ENCODE assay signal across 2 cellular contexts in the genomic region with DNA sequence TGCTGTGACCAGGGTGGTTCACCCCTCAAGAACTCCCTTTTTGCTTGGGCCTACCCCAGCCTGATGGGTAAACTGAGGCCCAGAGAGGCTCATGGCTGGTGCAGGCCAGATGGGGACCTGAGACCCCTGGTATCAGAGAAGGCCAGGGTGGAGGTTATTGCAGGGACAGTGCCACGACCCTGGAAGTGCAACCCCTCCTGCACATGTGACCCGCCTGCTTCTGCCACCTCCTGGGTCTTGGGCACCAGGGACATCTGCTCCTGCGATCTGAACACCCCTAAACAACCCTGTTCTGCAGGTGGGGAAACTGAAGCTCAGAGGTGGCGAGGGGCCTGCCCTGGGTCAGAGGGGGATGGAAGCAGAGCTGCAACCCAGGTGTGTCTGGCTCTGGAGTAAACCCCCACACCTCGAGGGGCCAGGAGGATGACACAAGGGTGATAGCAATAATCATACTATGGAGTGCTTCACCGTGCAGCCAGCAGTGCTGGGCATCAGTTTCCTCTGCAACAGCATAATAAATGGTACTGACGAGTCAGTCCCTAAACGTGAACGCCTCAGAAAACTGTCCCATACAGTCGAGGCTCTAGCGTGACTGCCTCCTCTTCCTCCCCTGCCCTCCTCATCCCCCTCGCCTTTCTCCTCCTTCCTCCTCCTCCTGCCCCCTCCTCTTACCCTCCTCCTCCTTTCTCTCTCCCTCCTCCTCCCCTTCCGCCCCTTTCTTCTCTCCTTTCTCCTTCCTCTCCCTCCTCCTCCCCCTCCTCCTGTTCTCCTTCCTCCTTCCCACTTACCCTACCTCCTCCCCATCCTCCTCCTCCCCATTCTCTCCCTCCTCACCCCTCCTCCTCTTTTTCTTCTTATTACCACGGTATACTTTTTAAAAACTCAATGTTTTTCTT.
TF ChIP-seq lines count a peak whose summit lies in the region.

No MANE protein-coding gene starts in this region.

TF ChIP-seq in HEK293T, 16 proteins besides CTCF, POLR2A, EP300 and RAD21:
- TF ChIP-seq PKNOX1 (IDR thresholded peaks at IDR 0.05) (0 out of 2 replicates have a peak, but pooled peaks have one; percentile 6), CTBP1 (IDR thresholded peaks at IDR 0.05; ENCODE audit: borderline replicate concordance) (no peak)
TF ChIP-seq in HEK293T: peak in this region for 1.

TF ChIP-seq in GM12878, 131 proteins besides CTCF, POLR2A, EP300 and RAD21:
- TF ChIP-seq, protein P1, sequence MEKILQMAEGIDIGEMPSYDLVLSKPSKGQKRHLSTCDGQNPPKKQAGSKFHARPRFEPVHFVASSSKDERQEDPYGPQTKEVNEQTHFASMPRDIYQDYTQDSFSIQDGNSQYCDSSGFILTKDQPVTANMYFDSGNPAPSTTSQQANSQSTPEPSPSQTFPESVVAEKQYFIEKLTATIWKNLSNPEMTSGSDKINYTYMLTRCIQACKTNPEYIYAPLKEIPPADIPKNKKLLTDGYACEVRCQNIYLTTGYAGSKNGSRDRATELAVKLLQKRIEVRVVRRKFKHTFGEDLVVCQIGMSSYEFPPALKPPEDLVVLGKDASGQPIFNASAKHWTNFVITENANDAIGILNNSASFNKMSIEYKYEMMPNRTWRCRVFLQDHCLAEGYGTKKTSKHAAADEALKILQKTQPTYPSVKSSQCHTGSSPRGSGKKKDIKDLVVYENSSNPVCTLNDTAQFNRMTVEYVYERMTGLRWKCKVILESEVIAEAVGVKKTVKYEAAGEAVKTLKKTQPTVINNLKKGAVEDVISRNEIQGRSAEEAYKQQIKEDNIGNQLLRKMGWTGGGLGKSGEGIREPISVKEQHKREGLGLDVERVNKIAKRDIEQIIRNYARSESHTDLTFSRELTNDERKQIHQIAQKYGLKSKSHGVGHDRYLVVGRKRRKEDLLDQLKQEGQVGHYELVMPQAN (conservative IDR thresholded peaks at IDR 0.05), result no peak
- TF ChIP-seq IRF5 (IDR thresholded peaks at IDR 0.05; ENCODE audit: borderline replicate concordance) (no peak), CBX5 (IDR thresholded peaks at IDR 0.05; ENCODE audit: low read depth) (no peak), MTA2 (IDR thresholded peaks at IDR 0.05; ENCODE audit: low read depth) (no peak), FOS (IDR thresholded peaks at IDR 0.05; ENCODE audit: borderline replicate concordance, extremely low read depth, insufficient read length) (no peak), PML (IDR thresholded peaks at IDR 0.05; ENCODE audit: low read length) (no peak), FOXM1 (IDR thresholded peaks at IDR 0.05; ENCODE audit: low read depth, low read length) (no peak), TBL1XR1 (IDR thresholded peaks at IDR 0.05; ENCODE audit: low read depth, low read length) (no peak), PAX8 (IDR thresholded peaks at IDR 0.05) (no peak), ZZZ3 (IDR thresholded peaks at IDR 0.05; ENCODE audit: control insufficient read depth, insufficient read length, low read depth) (no peak), HDAC2 (IDR thresholded peaks at IDR 0.05) (no peak), NBN (IDR thresholded peaks at IDR 0.05) (no peak), TAF1 (IDR thresholded peaks at IDR 0.05; ENCODE audit: borderline replicate concordance, low read depth, low read length) (no peak), NFIC (IDR thresholded peaks at IDR 0.05; ENCODE audit: low read depth, low read length) (no peak), ZBED1 (IDR thresholded peaks at IDR 0.05; ENCODE audit: borderline replicate concordance) (no peak), ZNF274 (IDR thresholded peaks at IDR 0.05; ENCODE audit: insufficient read depth, insufficient read length) (no peak), CREM (IDR thresholded peaks at IDR 0.05; ENCODE audit: low read depth) (no peak), MLLT1 (IDR thresholded peaks at IDR 0.05) (no peak), ZSCAN29 (IDR thresholded peaks at IDR 0.05) (no peak)
